ENCODE assay signal across 2 cellular contexts in the genomic region with DNA sequence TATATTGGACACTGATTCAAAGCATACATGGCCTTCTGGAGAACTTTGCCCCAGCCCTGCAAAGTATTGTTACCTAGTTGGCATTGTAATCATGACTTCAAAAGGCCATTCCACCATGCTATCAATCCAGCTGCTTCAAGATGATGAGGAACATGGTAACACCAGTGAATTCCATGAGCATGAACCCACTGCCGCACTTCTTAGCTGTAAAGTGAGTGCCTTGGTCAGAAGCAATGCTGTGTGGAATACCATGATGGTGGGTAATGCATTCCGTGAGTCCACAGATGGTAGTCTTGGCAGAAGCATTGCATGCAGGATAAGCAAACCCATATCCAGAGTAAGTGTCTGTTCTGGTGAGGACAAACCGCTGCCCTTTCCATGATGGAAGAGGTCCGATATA. TPM values are rescaled to one million over a fixed set of nuclear protein-coding genes. Genes with fewer than 3 reads are reported as not detected.
"Had no signal": no experiment of that assay in that cellular context is flagged by ENCODE, and none has a peak within 500 bp of the region (broad histone marks: within the 10 kb centered on the region; RNA-seq: fewer than 3 reads in every experiment).

No MANE protein-coding gene starts in this region.

RNA-seq across cellular contexts. Expression of gene FIGNL2, which starts 50.5 kb away (rescaled TPM):
- polyA plus RNA-seq: keratinocyte, mammary epithelial cell had no signal
